ENCODE assay signal across 25 cellular contexts in genomic region chr5:74544811-74545210, GRCh38.
"Had no signal": no experiment of that assay in that cellular context is flagged by ENCODE, and none has a peak within 500 bp of the region (broad histone marks: within the 10 kb centered on the region; RNA-seq: fewer than 3 reads in every experiment).

No MANE protein-coding gene starts in this region.

- H3K27me3 ChIP-seq: cardiac muscle cell, gastroesophageal sphincter, sigmoid colon, transverse colon, uterus had no signal

- H3K36me3 ChIP-seq: cardiac muscle cell, gastroesophageal sphincter, sigmoid colon, transverse colon, uterus had no signal

- H3K27ac ChIP-seq: cardiac muscle cell, sigmoid colon had no signal

- H3K9me3 ChIP-seq: gastroesophageal sphincter, mucosa of descending colon, sigmoid colon, transverse colon, uterus had no signal

- ATAC-seq: gastroesophageal sphincter; left colon; mucosa of descending colon; stimulated activated naive B cell treated with anti-CD40 and anti-IgM and Interleukin-4, amounts not matched to agents 10 μg/mL and 1 μg/mL and 100 μg/mL, for 72 hours had no signal

- DNase-seq: activated B cell treated with CpG ODN at 0.5 μM for 24 hours; activated CD4-positive, alpha-beta memory T cell treated with anti-CD3 and anti-CD28 coated beads for 36 hours; activated CD4-positive, alpha-beta T cell treated with anti-CD3 and anti-CD28 coated beads for 4 hours; activated naive CD4-positive, alpha-beta T cell treated with anti-CD3 and anti-CD28 coated beads for 36 hours; activated naive CD8-positive, alpha-beta T cell treated with anti-CD3 and anti-CD28 coated beads, Interleukin-2, amount 10 ng/mL, durations not matched to agents 7 days and 5 days; activated T-cell treated with anti-CD3 and anti-CD28 coated beads, Interleukin-2, amount 50 U/mL, for 48 hours; amniotic stem cell; cortex of kidney; head of caudate nucleus; islet precursor cell; left colon; mucosa of descending colon; nephron progenitor cell; occipital lobe; posterior cingulate gyrus; retina; sigmoid colon; stimulated activated CD4-positive, alpha-beta T cell treated with anti-CD3 and anti-CD28 coated beads, Interleukin-2, amount 100 ng/mL, for 48 hours; stimulated activated CD8-positive, alpha-beta memory T cell treated with anti-CD3 and anti-CD28 coated beads, Interleukin-4, amount 100 ng/mL, for 48 hours; stimulated activated naive B cell treated with anti-CD40 and anti-IgM and Interleukin-4, amounts not matched to agents 10 μg/mL and 1 μg/mL and 100 μg/mL, for 72 hours; transverse colon; uterus had no signal

- H3K4me3 ChIP-seq: cardiac muscle cell, gastroesophageal sphincter, mucosa of descending colon, sigmoid colon, smooth muscle cell, transverse colon, uterus had no signal
